14 cellular contexts compared by ENCODE assay signal in the genomic region with DNA sequence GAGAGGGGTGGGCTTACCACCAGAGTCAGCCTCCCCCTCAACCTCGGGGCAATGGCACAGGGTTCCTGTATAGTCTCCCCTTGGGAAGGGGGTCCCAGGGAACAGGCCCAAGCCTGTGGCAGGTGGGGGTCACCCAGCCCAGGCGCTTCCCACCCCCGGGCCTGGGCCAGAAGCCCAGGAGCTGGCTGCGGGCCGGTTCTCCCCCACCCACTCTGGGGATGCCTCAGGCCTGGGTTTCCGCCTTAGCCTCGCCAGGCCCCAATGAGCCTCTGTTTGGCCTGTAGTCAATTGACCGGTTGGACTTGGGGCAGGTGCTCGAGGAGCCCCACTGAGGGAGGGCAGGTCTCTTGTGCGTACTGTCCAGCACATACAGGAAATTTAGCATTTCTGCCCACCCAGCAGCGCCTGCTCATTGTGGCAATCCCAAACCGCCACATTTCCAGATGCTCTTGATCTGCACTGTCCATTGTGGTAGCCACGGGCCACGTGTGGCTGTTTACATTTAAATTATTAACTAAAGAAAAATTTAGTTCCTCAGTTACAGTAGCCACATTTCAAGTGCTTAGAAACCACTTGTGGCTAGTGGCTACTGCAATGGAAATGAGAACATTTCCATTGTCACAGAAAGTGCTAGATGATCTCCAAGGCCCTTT. TPM values are rescaled to one million over a fixed set of nuclear protein-coding genes. Genes with fewer than 3 reads are reported as not detected.
DNase-seq lines count a peak whose midpoint lies in the region; ATAC-seq, FAIRE-seq and TF ChIP-seq lines count a peak whose summit lies in the region.
"Had no signal": no experiment of that assay in that cellular context is flagged by ENCODE, and none has a peak within 500 bp of the region (broad histone marks: within the 10 kb centered on the region; RNA-seq: fewer than 3 reads in every experiment).

No MANE protein-coding gene starts in this region.

- TF ChIP-seq CTCF in breast epithelium (IDR thresholded peaks at IDR 0.05): no peak
- TF ChIP-seq CTCF in mammary epithelial cell (conservative IDR thresholded peaks at IDR 0.05 in 1 of 2, IDR thresholded peaks at IDR 0.05 in 1 of 2; ENCODE audit: extremely low read depth in 1 of 2, insufficient read depth in 1 of 2, low read depth in 1 of 2, low read length in 2 of 2): no peak
- no peak for TF ChIP-seq CTCF in endothelial cell of umbilical vein (IDR thresholded peaks at IDR 0.05; ENCODE audit: extremely low read depth in 1 of 2, insufficient read depth in 1 of 2, low read depth in 1 of 2, low read length in 2 of 2)
- no peak for TF ChIP-seq CTCF in vagina (IDR thresholded peaks at IDR 0.05)

- H2BK15ac ChIP-seq in neuronal stem cell (ENCODE audit: low read length): no peak overlapping the region

- H2BK120ac ChIP-seq in neuronal stem cell (ENCODE audit: low read depth, low read length): no peak overlapping the region

- H3K27ac ChIP-seq in breast epithelium: peak overlapping the region; percentile 88 to 90
- H3K27ac ChIP-seq in mammary epithelial cell (ENCODE audit: insufficient read depth, low read depth, low read length): no peak overlapping the region
- no peak overlapping the region for H3K27ac ChIP-seq in endothelial cell of umbilical vein (ENCODE audit: insufficient read depth, low read depth, low read length)
- H3K27ac ChIP-seq in neuronal stem cell (replicated peaks; ENCODE audit: low read length): no peak overlapping the region
- H3K27ac ChIP-seq in vagina: peak overlapping the region; percentile 90
- H3K27ac ChIP-seq in SJCRH30: no peak overlapping the region
- H3K27ac ChIP-seq: KMS-11, PC-9 had no signal

- H3K4me3 ChIP-seq in breast epithelium: no peak overlapping the region
- no peak overlapping the region for H3K4me3 ChIP-seq in mammary epithelial cell (replicated peaks in 1 of 3; ENCODE audit: insufficient read depth in 1 of 3, low read depth in 2 of 3, low read length in 3 of 3)
- H3K4me3 ChIP-seq in endothelial cell of umbilical vein (replicated peaks in 1 of 3; ENCODE audit: insufficient read depth in 1 of 3, low read depth in 1 of 3, low read length in 3 of 3): no peak overlapping the region
- H3K4me3 ChIP-seq in neuronal stem cell (ENCODE audit: low read length in 2 of 2): no peak overlapping the region
- no peak overlapping the region for H3K4me3 ChIP-seq in vagina
- H3K4me3 ChIP-seq in SJCRH30: no peak overlapping the region
- H3K4me3 ChIP-seq: PC-9 had no signal

- dilution Hi-C loops in mammary epithelial cell (cut with HindIII; ENCODE audit: low sequenced_read_pairs): no loop called here
- dilution Hi-C loops in endothelial cell of umbilical vein (cut with MboI; ENCODE audit: extremely low pct_ligation_motif_present, low sequenced_read_pairs): no loop called here

- H4K91ac ChIP-seq in neuronal stem cell (ENCODE audit: low read depth, low read length, poor library complexity): no peak overlapping the region

- H2AFZ ChIP-seq in mammary epithelial cell (ENCODE audit: low read depth, low read length): no peak overlapping the region
- no peak overlapping the region for H2AFZ ChIP-seq in endothelial cell of umbilical vein (ENCODE audit: low read depth, low read length)
- no peak overlapping the region for H2AFZ ChIP-seq in neuronal stem cell (ENCODE audit: low read length)
- H2AFZ ChIP-seq: PC-9 had no signal

- H3K27me3 ChIP-seq in breast epithelium (no peaks in the 10 kb centered on the region), mammary epithelial cell (ENCODE audit: insufficient read depth, low read length) (no peaks in the 10 kb centered on the region), endothelial cell of umbilical vein (ENCODE audit: control insufficient read depth in 2 of 2, insufficient read depth in 2 of 2, low read length in 2 of 2) (no peaks in the 10 kb centered on the region), neuronal stem cell (ENCODE audit: control insufficient read depth in 3 of 3, insufficient read depth in 3 of 3, low read depth in 1 of 3, low read length in 3 of 3) (peaks cover 1 to 92% (median 39%) of the 10 kb centered on the region in 3 experiments), vagina (no peaks in the 10 kb centered on the region), SJCRH30 (no peaks in the 10 kb centered on the region)

- no peaks in the 10 kb centered on the region for H3K79me1 ChIP-seq in neuronal stem cell (ENCODE audit: low read depth, low read length)

- H2BK5ac ChIP-seq in neuronal stem cell (ENCODE audit: low read length): no peak overlapping the region

- H3K4me2 ChIP-seq in mammary epithelial cell (ENCODE audit: insufficient read depth, low read depth, low read length) (no peak overlapping the region), endothelial cell of umbilical vein (ENCODE audit: insufficient read depth, low read length) (no peak overlapping the region), neuronal stem cell (ENCODE audit: insufficient read depth, low read length, poor library complexity, severe bottlenecking) (no peak overlapping the region)
- H3K4me2 ChIP-seq: KMS-11, PC-9 had no signal

- no peak for FAIRE-seq in endothelial cell of umbilical vein (lab: Jason Lieb, UNC)

- H3K9me1 ChIP-seq in endothelial cell of umbilical vein (replicated peaks; ENCODE audit: control insufficient read depth, extremely low read depth, insufficient read depth, low read length): no peaks in the 10 kb centered on the region

- no peaks in the 10 kb centered on the region for H4K20me1 ChIP-seq in mammary epithelial cell (ENCODE audit: insufficient read depth, low read length)
- H4K20me1 ChIP-seq in endothelial cell of umbilical vein (replicated peaks; ENCODE audit: control insufficient read depth, extremely low read depth, insufficient read depth, low read length): no peaks in the 10 kb centered on the region

- CTCF ChIA-PET in mammary epithelial cell (lab: Charles Lee; ENCODE audit: low non-redundant PET): interaction anchor here (0.7 kb wide), 1 partner anchor 59 kb away, joined by 3 read pairs; no protein-coding TSS in a partner anchor
- CTCF ChIA-PET in endothelial cell of umbilical vein (lab: Charles Lee): interaction anchor here (0.8 to 8.5 kb wide), 8 partner anchors 12 to 127 kb away, joined by 3 to 543 read pairs (median 44); no protein-coding TSS in a partner anchor

- no peaks in the 10 kb centered on the region for H3K36me3 ChIP-seq in breast epithelium
- peaks cover 4% of the 10 kb centered on the region for H3K36me3 ChIP-seq in mammary epithelial cell (ENCODE audit: insufficient read depth, low read length)
- no peaks in the 10 kb centered on the region for H3K36me3 ChIP-seq in endothelial cell of umbilical vein (ENCODE audit: control insufficient read depth in 2 of 2, extremely low read depth in 1 of 2, insufficient read depth in 2 of 2, low read length in 2 of 2)
- H3K36me3 ChIP-seq in neuronal stem cell (replicated peaks in 1 of 2; ENCODE audit: control insufficient read depth in 2 of 2, insufficient read depth in 2 of 2, low read length in 2 of 2): no peaks in the 10 kb centered on the region
- no peaks in the 10 kb centered on the region for H3K36me3 ChIP-seq in vagina
- H3K36me3 ChIP-seq in SJCRH30: peaks cover 3% of the 10 kb centered on the region; the same call in 1 of the 2 replicates

- H3K4ac ChIP-seq in neuronal stem cell (ENCODE audit: low read length): no peak overlapping the region

- H3K4me1 ChIP-seq in breast epithelium: peaks cover 9 to 10% of the 10 kb centered on the region in 2 donors
- H3K4me1 ChIP-seq in mammary epithelial cell (ENCODE audit: insufficient read depth, low read length): peaks cover 2% of the 10 kb centered on the region
- H3K4me1 ChIP-seq in endothelial cell of umbilical vein (ENCODE audit: control insufficient read depth, extremely low read depth, insufficient read depth, low read length): peaks cover 31% of the 10 kb centered on the region
- H3K4me1 ChIP-seq in neuronal stem cell (ENCODE audit: control insufficient read depth in 2 of 2, insufficient read depth in 1 of 2, low read depth in 1 of 2, low read length in 2 of 2): peaks cover 24 to 42% of the 10 kb centered on the region in 2 donors
- peaks cover 80% of the 10 kb centered on the region for H3K4me1 ChIP-seq in vagina
- peaks cover 14% of the 10 kb centered on the region for H3K4me1 ChIP-seq in SJCRH30

- H3K79me2 ChIP-seq in mammary epithelial cell (ENCODE audit: insufficient read depth, low read length): no peaks in the 10 kb centered on the region
- H3K79me2 ChIP-seq in endothelial cell of umbilical vein (ENCODE audit: control insufficient read depth, insufficient read depth, low read length): no peaks in the 10 kb centered on the region

- WGBS in mammary epithelial cell (ENCODE audit: low coverage, missing lambda C conversion rate): 60% methylated on average over 12 of the region's 14 CpGs
- WGBS in neuronal stem cell (ENCODE audit: extremely low coverage in 2 of 2, insufficient read length in 2 of 2, insufficient replicate concordance in 1 of 2), 2 donors: no CpG with 5 or more reads among the region's 14 CpGs

- no peak for TF ChIP-seq POLR2A in breast epithelium (IDR thresholded peaks at IDR 0.05)
- TF ChIP-seq POLR2A in endothelial cell of umbilical vein (IDR thresholded peaks at IDR 0.05; ENCODE audit: low read depth, low read length): no peak
- TF ChIP-seq POLR2A in vagina (IDR thresholded peaks at IDR 0.05): no peak

- H3K9ac ChIP-seq in mammary epithelial cell (ENCODE audit: insufficient read depth, low read length) (no peak overlapping the region), endothelial cell of umbilical vein (replicated peaks; ENCODE audit: extremely low read depth, insufficient read depth, low read length) (no peak overlapping the region), neuronal stem cell (ENCODE audit: low read depth, low read length, poor library complexity) (no peak overlapping the region)
- H3K9ac ChIP-seq: KMS-11 had no signal

- H4K8ac ChIP-seq in neuronal stem cell (ENCODE audit: low read depth, low read length): no peak overlapping the region

- H3K9me3 ChIP-seq in breast epithelium (no peaks in the 10 kb centered on the region), mammary epithelial cell (replicated peaks; ENCODE audit: insufficient read depth, low read length) (no peaks in the 10 kb centered on the region), endothelial cell of umbilical vein (replicated peaks; ENCODE audit: control insufficient read depth, insufficient read depth, low read length) (no peaks in the 10 kb centered on the region), neuronal stem cell (replicated peaks in 1 of 2; ENCODE audit: control insufficient read depth in 2 of 2, insufficient read depth in 1 of 2, low read depth in 1 of 2, low read length in 2 of 2) (no peaks in the 10 kb centered on the region), vagina (no peaks in the 10 kb centered on the region), SJCRH30 (replicated peaks) (no peaks in the 10 kb centered on the region)

- in situ Hi-C loops in mammary epithelial cell (cut with MboI; ENCODE audit: low sequenced_read_pairs in 2 of 2): loop anchor here in 1 of 2 donors (10.0 kb wide), 1 partner anchor 118 kb away; no protein-coding TSS in a partner anchor

- H3K23ac ChIP-seq in neuronal stem cell (ENCODE audit: low read depth, low read length, poor library complexity): no peak overlapping the region

- POLR2A ChIA-PET in endothelial cell of umbilical vein (lab: Charles Lee): no interaction called here

- H3K14ac ChIP-seq in neuronal stem cell (ENCODE audit: low read length): no peak overlapping the region

- intact Hi-C loops in breast epithelium (cut with DNase I; ENCODE audit: low total_unique reads) (no loop called here), mammary epithelial cell (cut with micrococcal nuclease) (loop anchor here (1.0 to 2.0 kb wide), 3 partner anchors 32 to 114 kb away; no protein-coding TSS in a partner anchor), endothelial cell of umbilical vein (cut with micrococcal nuclease) (loop anchor here (1.0 to 5.0 kb wide), 3 partner anchors 31 to 60 kb away; no protein-coding TSS in a partner anchor), vagina (cut with DNase I) (loop anchor here (5.0 kb wide), 1 partner anchor 110 kb away; no protein-coding TSS in a partner anchor)

- BruUV-seq in mammary epithelial cell (replicated peaks; lab: Mats Ljungman, UMichigan): no TSS peak
- no TSS peak for BruUV-seq in endothelial cell of umbilical vein (replicated peaks; lab: Mats Ljungman, UMichigan)

- H2AK5ac ChIP-seq in neuronal stem cell (ENCODE audit: low read depth, low read length): peak overlapping the region; percentile 82

- no peak overlapping the region for H2BK12ac ChIP-seq in neuronal stem cell (ENCODE audit: low read length)

- H3K18ac ChIP-seq in neuronal stem cell (ENCODE audit: low read length): peak overlapping the region; percentile 88

- DNase-seq in breast epithelium (ENCODE audit: low spot score in 2 of 2) (no peak), mammary epithelial cell (no peak), endothelial cell of umbilical vein (ENCODE audit: low read depth, low spot score) (peak; percentile 20), neuronal stem cell (ENCODE audit: low spot score) (no peak), vagina (ENCODE audit: extremely low spot score in 2 of 2) (no peak), SJCRH30 (no peak)
- DNase-seq in stimulated activated CD4-positive, alpha-beta T cell treated with anti-CD3 and anti-CD28 coated beads, Interleukin-4, amount 100 ng/mL, for 1 hour: no peak
- DNase-seq: activated T-cell treated with anti-CD3 and anti-CD28 coated beads, Interleukin-2, amount 50 U/mL, for 24 hours; DMS53; NCI-H2171; PC-9 had no signal

- ATAC-seq in HG03565 (IDR thresholded peaks at IDR 0.05; ENCODE audit: unreplicated experiment): no peak
- ATAC-seq: stimulated activated effector memory CD8-positive, alpha-beta T cell treated with anti-CD3 and anti-CD28 coated beads, Interleukin-12 subunit alpha, Interleukin-12 subunit beta, amount 100 ng/mL, for 72 hours had no signal

RNA-seq across cellular contexts. Expression of a gene that starts 9.9 kb away (rescaled TPM):
- 10 to 100 TPM in 1 of 3 donors, 1 to 10 TPM in 2; 7.0 to 21.0 (median 9.2) TPM for total RNA-seq in breast epithelium
- total RNA-seq in mammary epithelial cell: not detected
- not detected for polyA plus RNA-seq in mammary epithelial cell
- not detected for polyA minus RNA-seq in mammary epithelial cell
- 74.4 and 91.5 TPM in 2 replicates for total RNA-seq in endothelial cell of umbilical vein
- polyA plus RNA-seq in endothelial cell of umbilical vein: 87.3 and 141 TPM in 2 replicates
- polyA plus RNA-seq in endothelial cell of umbilical vein (2011; cell fraction: cytosol; rRNA removed): 40.8 and 60.9 TPM in 2 replicates
- 42.5 and 44.4 TPM in 2 replicates for polyA plus RNA-seq in endothelial cell of umbilical vein (2011; cell fraction: nucleus; rRNA removed)
- polyA plus RNA-seq in endothelial cell of umbilical vein (2012): 47.3 and 75.1 TPM in 2 replicates
- polyA minus RNA-seq in endothelial cell of umbilical vein: 16.2 and 18.2 TPM in 2 replicates
- polyA minus RNA-seq in endothelial cell of umbilical vein (2011; cell fraction: cytosol; rRNA and poly(A)+ RNA removed): not detected
- polyA minus RNA-seq in endothelial cell of umbilical vein (2011; cell fraction: nucleus; rRNA and poly(A)+ RNA removed): 9.0 and 18.8 TPM in 2 replicates
- polyA plus RNA-seq in neuronal stem cell (2013, experiment 1 of 2): 1.1 TPM
- polyA plus RNA-seq in neuronal stem cell (2013, experiment 2 of 2): 1.1 TPM
- 11.5 TPM for total RNA-seq in vagina
- 0.08 TPM in 1 of 2 replicates, not detected in the other for total RNA-seq in SJCRH30 (2014; rRNA removed; shearing (Covaris generic))

RNA-seq across cellular contexts. Expression of a gene that starts 23.8 kb away (rescaled TPM):
- total RNA-seq in breast epithelium (10 to 100 TPM; 29.7 to 37.4 (median 31.7) TPM), mammary epithelial cell (10 to 100 TPM; 28.7 to 56.2 TPM), endothelial cell of umbilical vein (42.2 and 53.0 TPM in 2 replicates), vagina (28.0 TPM)
- polyA plus RNA-seq in mammary epithelial cell (39.3 TPM), endothelial cell of umbilical vein (46.3 and 60.5 TPM in 2 replicates)
- polyA minus RNA-seq in mammary epithelial cell (66.7 TPM), endothelial cell of umbilical vein (26.5 and 37.9 TPM in 2 replicates)
- polyA plus RNA-seq in endothelial cell of umbilical vein (2011; cell fraction: cytosol; rRNA removed): 25.5 and 32.2 TPM in 2 replicates
- 235 and 243 TPM in 2 replicates for polyA plus RNA-seq in endothelial cell of umbilical vein (2011; cell fraction: nucleus; rRNA removed)
- 39.6 and 42.8 TPM in 2 replicates for polyA plus RNA-seq in endothelial cell of umbilical vein (2012)
- polyA minus RNA-seq in endothelial cell of umbilical vein (2011; cell fraction: cytosol; rRNA and poly(A)+ RNA removed): 37.0 TPM
- polyA minus RNA-seq in endothelial cell of umbilical vein (2011; cell fraction: nucleus; rRNA and poly(A)+ RNA removed): 27.6 and 47.5 TPM in 2 replicates
- 22.9 TPM for polyA plus RNA-seq in neuronal stem cell (2013, experiment 1 of 2)
- polyA plus RNA-seq in neuronal stem cell (2013, experiment 2 of 2): 24.4 TPM
- total RNA-seq in SJCRH30 (2014; rRNA removed; shearing (Covaris generic)): 54.1 and 59.0 TPM in 2 replicates

RNA-seq across cellular contexts. Expression of a gene that starts 25.3 kb away (rescaled TPM):
- total RNA-seq in breast epithelium (10 to 100 TPM in 2 of 3 donors, 1 to 10 TPM in 1; 8.5 to 20.5 (median 19.7) TPM), mammary epithelial cell (100 to 1,000 TPM in 1 of 2 donors, 10 to 100 TPM in 1; 76.2 to 106 TPM), endothelial cell of umbilical vein (95.4 and 97.6 TPM in 2 replicates), vagina (22.6 TPM)
- polyA plus RNA-seq in mammary epithelial cell (90.9 TPM), endothelial cell of umbilical vein (120 and 198 TPM in 2 replicates)
- polyA minus RNA-seq in mammary epithelial cell (45.9 TPM), endothelial cell of umbilical vein (80.5 and 91.7 TPM in 2 replicates)
- 80.0 and 100 TPM in 2 replicates for polyA plus RNA-seq in endothelial cell of umbilical vein (2011; cell fraction: cytosol; rRNA removed)
- 54.7 and 78.0 TPM in 2 replicates for polyA plus RNA-seq in endothelial cell of umbilical vein (2011; cell fraction: nucleus; rRNA removed)
- 38.9 and 59.8 TPM in 2 replicates for polyA plus RNA-seq in endothelial cell of umbilical vein (2012)
- 98.0 TPM for polyA minus RNA-seq in endothelial cell of umbilical vein (2011; cell fraction: cytosol; rRNA and poly(A)+ RNA removed)
- polyA minus RNA-seq in endothelial cell of umbilical vein (2011; cell fraction: nucleus; rRNA and poly(A)+ RNA removed): 19.5 and 40.5 TPM in 2 replicates
- 123 TPM for polyA plus RNA-seq in neuronal stem cell (2013, experiment 1 of 2)
- polyA plus RNA-seq in neuronal stem cell (2013, experiment 2 of 2): 121 TPM
- total RNA-seq in SJCRH30 (2014; rRNA removed; shearing (Covaris generic)): 103 and 105 TPM in 2 replicates

RNA-seq across cellular contexts. Expression of a gene that starts 57.4 kb away (rescaled TPM):
- 10 to 100 TPM; 74.6 to 78.3 (median 75.2) TPM for total RNA-seq in breast epithelium
- total RNA-seq in mammary epithelial cell: 10 to 100 TPM; 33.7 to 48.0 TPM
- 67.4 TPM for polyA plus RNA-seq in mammary epithelial cell
- polyA minus RNA-seq in mammary epithelial cell: 102 TPM
- 63.1 and 67.9 TPM in 2 replicates for total RNA-seq in endothelial cell of umbilical vein
- polyA plus RNA-seq in endothelial cell of umbilical vein: 89.6 and 91.6 TPM in 2 replicates
- polyA plus RNA-seq in endothelial cell of umbilical vein (2011; cell fraction: cytosol; rRNA removed): 73.4 and 87.2 TPM in 2 replicates
- 114 and 131 TPM in 2 replicates for polyA plus RNA-seq in endothelial cell of umbilical vein (2011; cell fraction: nucleus; rRNA removed)
- 49.2 and 49.9 TPM in 2 replicates for polyA plus RNA-seq in endothelial cell of umbilical vein (2012)
- 48.5 and 105 TPM in 2 replicates for polyA minus RNA-seq in endothelial cell of umbilical vein
- 46.1 TPM for polyA minus RNA-seq in endothelial cell of umbilical vein (2011; cell fraction: cytosol; rRNA and poly(A)+ RNA removed)
- 14.1 and 22.6 TPM in 2 replicates for polyA minus RNA-seq in endothelial cell of umbilical vein (2011; cell fraction: nucleus; rRNA and poly(A)+ RNA removed)
- 35.3 TPM for polyA plus RNA-seq in neuronal stem cell (2013, experiment 1 of 2)
- polyA plus RNA-seq in neuronal stem cell (2013, experiment 2 of 2): 33.1 TPM
- total RNA-seq in vagina: 71.5 TPM
- total RNA-seq in SJCRH30 (2014; rRNA removed; shearing (Covaris generic)): 58.5 and 70.7 TPM in 2 replicates

RNA-seq across cellular contexts. Expression of a gene that starts 57.5 kb away (rescaled TPM):
- total RNA-seq in breast epithelium: 100 to 1,000 TPM in 1 of 3 donors, 10 to 100 TPM in 2; 20.6 to 146 (median 79.6) TPM
- 100 to 1,000 TPM in 1 of 2 donors, 10 to 100 TPM in 1; 16.2 to 108 TPM for total RNA-seq in mammary epithelial cell
- 42.1 TPM for polyA plus RNA-seq in mammary epithelial cell
- 25.5 TPM for polyA minus RNA-seq in mammary epithelial cell
- total RNA-seq in endothelial cell of umbilical vein: 81.6 and 97.0 TPM in 2 replicates
- 55.2 and 60.6 TPM in 2 replicates for polyA plus RNA-seq in endothelial cell of umbilical vein
- 36.0 and 59.9 TPM in 2 replicates for polyA plus RNA-seq in endothelial cell of umbilical vein (2011; cell fraction: cytosol; rRNA removed)
- 82.2 and 90.1 TPM in 2 replicates for polyA plus RNA-seq in endothelial cell of umbilical vein (2011; cell fraction: nucleus; rRNA removed)
- polyA plus RNA-seq in endothelial cell of umbilical vein (2012): 45.4 and 53.7 TPM in 2 replicates
- polyA minus RNA-seq in endothelial cell of umbilical vein: 12.2 and 13.6 TPM in 2 replicates
- polyA minus RNA-seq in endothelial cell of umbilical vein (2011; cell fraction: cytosol; rRNA and poly(A)+ RNA removed): 37.5 TPM
- 15.8 and 48.0 TPM in 2 replicates for polyA minus RNA-seq in endothelial cell of umbilical vein (2011; cell fraction: nucleus; rRNA and poly(A)+ RNA removed)
- polyA plus RNA-seq in neuronal stem cell (2013, experiment 1 of 2): 64.6 TPM
- polyA plus RNA-seq in neuronal stem cell (2013, experiment 2 of 2): 64.5 TPM
- total RNA-seq in vagina: 152 TPM
- 30.2 and 31.7 TPM in 2 replicates for total RNA-seq in SJCRH30 (2014; rRNA removed; shearing (Covaris generic))

Comparison
In these comparisons a context has a peak if more than half of its experiments do, and no peak if none do; other contexts are left out.
1. H3K27ac ChIP-seq: peak in breast epithelium (2 of 2) and vagina (single experiment); none in mammary epithelial cell (single experiment), endothelial cell of umbilical vein (single experiment), neuronal stem cell (single experiment) and SJCRH30 (single experiment).